ENCODE assay signal across 20 cellular contexts in genomic region chr6:166781331-166781730, GRCh38.
"Had no signal": no experiment of that assay in that cellular context is flagged by ENCODE, and none has a peak within 500 bp of the region (broad histone marks: within the 10 kb centered on the region; RNA-seq: fewer than 3 reads in every experiment).

No MANE protein-coding gene starts in this region.

- DNase-seq: central memory CD4-positive, alpha-beta T cell; cortex of kidney; dorsolateral prefrontal cortex; effector CD8-positive, alpha-beta T cell; gastrocnemius medialis; heart right ventricle; hypothalamus; lower lobe of right lung; mesenchymal stem cell; naive B cell; sigmoid colon; stimulated activated CD4-positive, alpha-beta T cell treated with anti-CD3 and anti-CD28 coated beads, Interleukin-12 subunit alpha, Interleukin-12 subunit beta, amount 100 ng/mL, for 4 hours; upper lobe of right lung had no signal

- H3K36me3 ChIP-seq: gastrocnemius medialis, heart right ventricle, lower lobe of right lung, sigmoid colon, tibial artery, upper lobe of right lung had no signal

- H3K27me3 ChIP-seq: dorsolateral prefrontal cortex, gastrocnemius medialis, sigmoid colon, tibial artery, upper lobe of right lung had no signal

- H3K4me3 ChIP-seq: dorsolateral prefrontal cortex, gastrocnemius medialis, heart right ventricle, lower lobe of right lung, sigmoid colon, skin epidermis, tibial artery, upper lobe of right lung had no signal

- H3K27ac ChIP-seq: dorsolateral prefrontal cortex, gastrocnemius medialis, heart right ventricle, lower lobe of right lung, parathyroid adenoma, sigmoid colon, skin epidermis, tibial artery, upper lobe of right lung had no signal

- ATAC-seq: esophagus mucosa; gastrocnemius medialis; heart right ventricle; left lobe of liver; lower lobe of right lung; stimulated activated memory B cell treated with anti-CD40 and anti-IgM and Interleukin-4, amounts not matched to agents 10 μg/mL and 1 μg/mL and 100 μg/mL, for 72 hours; upper lobe of right lung had no signal

- H3K9me3 ChIP-seq: gastrocnemius medialis, heart right ventricle, lower lobe of right lung, sigmoid colon, tibial artery, upper lobe of right lung had no signal

- H3K4me1 ChIP-seq: gastrocnemius medialis, heart right ventricle, lower lobe of right lung, parathyroid adenoma, sigmoid colon, tibial artery, upper lobe of right lung had no signal

- H3K9ac ChIP-seq: parathyroid adenoma had no signal

- H2AFZ ChIP-seq: parathyroid adenoma had no signal

- FAIRE-seq: islet of Langerhans had no signal

- H3K79me2 ChIP-seq: parathyroid adenoma had no signal
